In genomic region chr19:41939209-41939608, GRCh38 we compare ENCODE assay signal across 2 cellular contexts.
A peak's percentile ranks its signal among the peaks of the same experiment; 100 is the strongest.
TF ChIP-seq lines count a peak whose summit lies in the region.

No MANE protein-coding gene starts in this region.

TF ChIP-seq in HEK293, 187 proteins besides CTCF, POLR2A, EP300 and RAD21:
- peak; percentile 73 for TF ChIP-seq GLIS1 (tag by site-specific recombination; IDR thresholded peaks at IDR 0.05)

TF ChIP-seq in HepG2, 621 proteins besides CTCF, POLR2A, EP300 and RAD21:
- peak; percentile 80 for TF ChIP-seq ZSCAN22 (CRISPR knock-in tag; IDR thresholded peaks at IDR 0.05)
